8 cellular contexts compared by ENCODE assay signal in the genomic region with DNA sequence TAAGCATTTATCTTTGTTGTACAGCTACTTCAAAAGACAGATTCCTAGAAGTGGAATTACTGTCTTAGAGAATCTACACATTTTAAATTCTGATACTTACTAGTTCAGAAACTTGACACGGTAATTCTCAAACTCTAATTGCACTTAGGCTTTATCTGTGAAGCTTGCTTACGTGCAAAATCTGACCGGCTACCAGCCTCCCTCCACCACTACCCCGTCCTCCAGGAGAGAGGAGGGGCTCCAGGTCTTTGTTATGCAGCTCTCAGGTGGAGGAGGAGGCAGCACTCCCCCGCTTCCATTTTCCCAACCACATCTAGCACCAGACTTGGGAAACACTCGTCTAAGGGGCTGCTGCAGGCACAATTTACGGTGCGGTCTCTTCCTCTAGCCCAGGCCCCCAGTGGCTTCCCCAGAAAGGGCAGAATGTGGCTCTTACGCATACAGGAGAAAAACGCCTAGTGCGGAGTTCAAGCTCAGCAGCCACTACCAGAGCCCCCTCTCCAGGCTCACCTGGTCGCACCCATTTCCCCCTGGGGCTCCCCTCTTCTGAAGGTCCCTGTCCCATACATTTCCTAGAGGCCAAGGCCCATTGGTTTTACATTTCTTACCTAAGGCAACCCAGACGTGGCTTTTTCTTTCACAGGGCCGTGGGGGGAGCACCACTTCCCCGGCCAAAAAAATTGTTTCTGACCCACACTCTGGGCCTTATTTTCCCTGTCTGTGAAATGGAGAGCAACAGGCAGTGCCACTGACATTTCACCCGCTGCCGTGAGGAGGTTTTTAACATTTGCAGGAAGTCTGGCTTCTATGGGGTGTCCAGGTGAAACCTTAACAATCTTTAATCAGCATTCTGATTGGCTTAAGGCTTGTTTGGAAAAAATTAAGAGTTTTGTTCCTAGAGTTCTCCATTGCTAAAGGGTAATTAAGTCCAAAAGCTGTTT. TPM values are rescaled to one million over a fixed set of nuclear protein-coding genes. Genes with fewer than 3 reads are reported as not detected.
DNase-seq lines count a peak whose midpoint lies in the region; ATAC-seq and TF ChIP-seq lines count a peak whose summit lies in the region.

No MANE protein-coding gene starts in this region.

- H3K4me1 ChIP-seq in Caco-2 = peaks cover 29% of the 10 kb centered on the region
- H3K4me1 ChIP-seq in ectodermal cell (ENCODE audit: control insufficient read depth, insufficient read depth, low read length) = peaks cover 14% of the 10 kb centered on the region
- H3K4me1 ChIP-seq in neutrophil (ENCODE audit: control insufficient read depth in 1 of 2, insufficient read depth in 1 of 2, low read depth in 1 of 2, low read length in 1 of 2) = peaks cover 16 to 17% of the 10 kb centered on the region in 2 experiments

- no peaks in the 10 kb centered on the region for H3K27me3 Mint-ChIP-seq in Caco-2 (ENCODE audit: insufficient read depth, unreplicated experiment)

- H3K27ac ChIP-seq in ectodermal cell (ENCODE audit: insufficient read depth, low read depth, low read length, poor library complexity, severe bottlenecking) (no peak overlapping the region), neutrophil (peak overlapping the region; percentile 74)

- 10 to 11% methylated on average over 17 of the region's 17 CpGs for WGBS in ectodermal cell, 2 experiments

- POLR2A ChIA-PET in Caco-2 (lab: Charles Lee) = interaction anchor here (0.5 to 0.8 kb wide), 3 partner anchors 18 to 629 kb away, joined by 4 to 7 read pairs (median 6); a partner anchor contains a TSS

- H3K27ac Mint-ChIP-seq in Caco-2 (ENCODE audit: unreplicated experiment) = peak overlapping the region; percentile 63

- intact Hi-C loops in Caco-2 (cut with micrococcal nuclease; ENCODE audit: unreplicated experiment) = loop anchor here (2.0 kb wide), 1 partner anchor 15 kb away; no protein-coding TSS in a partner anchor
- intact Hi-C loops in sciatic nerve (cut with DNase I) = no loop called here

- TF ChIP-seq CTCF in Caco-2 (IDR thresholded peaks at IDR 0.05; ENCODE audit: insufficient read depth in 1 of 2, low read depth in 1 of 2, low read length in 1 of 2, severe bottlenecking in 1 of 2, unreplicated experiment in 1 of 2) = no peak
- no peak for TF ChIP-seq CTCF in NB4 (IDR thresholded peaks at IDR 0.05; ENCODE audit: low read depth, low read length)
- no peak for TF ChIP-seq CTCF in neutrophil (IDR thresholded peaks at IDR 0.05)

- H3K4me3 Mint-ChIP-seq in Caco-2 (ENCODE audit: unreplicated experiment) = peak overlapping the region; percentile 79

- H3K27me3 ChIP-seq in Caco-2 (replicated peaks; ENCODE audit: control insufficient read depth, insufficient read depth, low read length) = no peaks in the 10 kb centered on the region
- peaks cover 3% of the 10 kb centered on the region for H3K27me3 ChIP-seq in ectodermal cell (ENCODE audit: control insufficient read depth, insufficient read depth, low read length, poor library complexity, severe bottlenecking)
- H3K27me3 ChIP-seq in neutrophil = peaks cover 60% of the 10 kb centered on the region

- TF ChIP-seq POLR2A in NB4 (IDR thresholded peaks at IDR 0.05; ENCODE audit: extremely low read depth, insufficient read length) = no peak

- H3K9me3 Mint-ChIP-seq in Caco-2 (ENCODE audit: unreplicated experiment) = no peaks in the 10 kb centered on the region

- CTCF ChIA-PET in Caco-2 (lab: Charles Lee) = interaction anchor here (0.8 to 1.5 kb wide), 3 partner anchors 21 to 41 kb away, joined by 3 to 9 read pairs (median 5); a partner anchor contains a TSS

- no peak for ATAC-seq in sciatic nerve

- no peaks in the 10 kb centered on the region for H3K36me3 ChIP-seq in Caco-2 (ENCODE audit: control insufficient read depth, insufficient read depth, low read length)
- H3K36me3 ChIP-seq in ectodermal cell (ENCODE audit: control insufficient read depth, insufficient read depth, low read length) = no peaks in the 10 kb centered on the region
- H3K36me3 ChIP-seq in neutrophil = no peaks in the 10 kb centered on the region

- no TSS peak for BruUV-seq in Caco-2 (replicated peaks; lab: Mats Ljungman, UMichigan)

- DNase-seq in Caco-2 (peak in 1 of 2 experiments; percentile 42), NB4 (ENCODE audit: low read depth) (peak; percentile 66), NCI-H1105 (lab: John Stamatoyannopoulos, UW) (no peak), NCI-H446 (lab: John Stamatoyannopoulos, UW) (no peak), sciatic nerve (ENCODE audit: low spot score) (no peak), SHP77 treated with DMSO at 0.1 percent for 48 hours (lab: John Stamatoyannopoulos, UW) (no peak)

- H3K4me1 Mint-ChIP-seq in Caco-2 (ENCODE audit: low read depth, unreplicated experiment) = peaks cover 12% of the 10 kb centered on the region

- H3K4me3 ChIP-seq in Caco-2 (ENCODE audit: low read depth, low read length) = no peak overlapping the region
- peak overlapping the region; percentile 59 for H3K4me3 ChIP-seq in NB4 (ENCODE audit: low read depth, low read length)
- H3K4me3 ChIP-seq in ectodermal cell (ENCODE audit: insufficient read depth, low read depth, low read length) = peak overlapping the region; percentile 94
- no peak overlapping the region for H3K4me3 ChIP-seq in neutrophil (ENCODE audit: low read depth in 1 of 2, low read length in 1 of 2)

- H3K36me3 Mint-ChIP-seq in Caco-2 (ENCODE audit: insufficient read depth, unreplicated experiment) = peaks cover 21% of the 10 kb centered on the region

- H3K9me3 ChIP-seq in Caco-2 = no peaks in the 10 kb centered on the region
- H3K9me3 ChIP-seq in ectodermal cell (ENCODE audit: control insufficient read depth, low read length) = no peaks in the 10 kb centered on the region
- H3K9me3 ChIP-seq in neutrophil = no peaks in the 10 kb centered on the region

RNA-seq across cellular contexts. Expression of a gene that starts 1.6 kb away (rescaled TPM):
- 58.4 and 60.6 TPM in 2 replicates for total RNA-seq in Caco-2 (2022)
- polyA plus RNA-seq in ectodermal cell (2013, experiment 1 of 4) = 49.4 TPM
- 59.7 TPM for polyA plus RNA-seq in ectodermal cell (2013, experiment 2 of 4)
- polyA plus RNA-seq in ectodermal cell (2013, experiment 3 of 4) = 34.4 TPM
- 36.2 TPM for polyA plus RNA-seq in ectodermal cell (2013, experiment 4 of 4)
- 25.3 TPM for total RNA-seq in sciatic nerve

RNA-seq across cellular contexts. Expression of a gene that starts 30.5 kb away (rescaled TPM):
- 382 and 446 TPM in 2 replicates for total RNA-seq in Caco-2 (2022)
- polyA plus RNA-seq in ectodermal cell (2013, experiment 1 of 4) = 256 TPM
- polyA plus RNA-seq in ectodermal cell (2013, experiment 2 of 4) = 238 TPM
- polyA plus RNA-seq in ectodermal cell (2013, experiment 3 of 4) = 170 TPM
- 208 TPM for polyA plus RNA-seq in ectodermal cell (2013, experiment 4 of 4)
- total RNA-seq in sciatic nerve = 709 TPM

RNA-seq across cellular contexts. Expression of a gene that starts 33.7 kb away (rescaled TPM):
- total RNA-seq in Caco-2 (2022) = 279 and 282 TPM in 2 replicates
- 78.7 TPM for polyA plus RNA-seq in ectodermal cell (2013, experiment 1 of 4)
- polyA plus RNA-seq in ectodermal cell (2013, experiment 2 of 4) = 85.4 TPM
- 78.2 TPM for polyA plus RNA-seq in ectodermal cell (2013, experiment 3 of 4)
- polyA plus RNA-seq in ectodermal cell (2013, experiment 4 of 4) = 86.2 TPM
- 33.1 TPM for total RNA-seq in sciatic nerve

Comparison
In these comparisons a context has a peak if more than half of its experiments do, and no peak if none do; other contexts are left out.
1. H3K4me3 ChIP-seq: peak in NB4 (single experiment) and ectodermal cell (single experiment); none in Caco-2 (single experiment) and neutrophil (0 of 2).